ENCODE assay signal across 16 cellular contexts in the genomic region with DNA sequence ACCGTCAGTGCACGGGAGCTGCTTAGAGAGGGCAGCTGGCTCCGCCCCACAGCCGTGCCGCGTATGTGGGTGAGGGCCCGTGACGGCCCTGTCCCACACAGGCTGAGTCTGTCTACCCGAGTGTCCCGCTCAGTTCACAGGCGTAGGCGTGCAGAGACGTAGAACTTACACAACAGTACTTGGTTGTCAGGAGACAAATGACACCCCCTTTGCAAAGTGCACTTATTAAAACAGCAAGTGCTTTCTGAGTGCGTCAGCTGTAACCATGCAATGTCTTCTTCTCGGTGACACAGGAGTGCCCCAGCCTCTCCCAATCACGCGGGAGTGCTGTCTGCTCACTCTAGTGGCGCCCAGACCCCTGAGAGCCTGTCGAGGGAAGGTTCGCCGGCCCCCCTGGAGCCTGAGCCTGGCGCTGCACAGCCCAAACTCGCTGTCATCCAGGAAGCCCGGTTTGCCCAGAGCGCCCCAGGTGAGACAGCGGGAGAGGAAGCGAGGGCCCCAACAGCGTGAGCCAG.
DNase-seq lines count a peak whose midpoint lies in the region; ATAC-seq and TF ChIP-seq lines count a peak whose summit lies in the region.
"Had no signal": no experiment of that assay in that cellular context is flagged by ENCODE, and none has a peak within 500 bp of the region (broad histone marks: within the 10 kb centered on the region; RNA-seq: fewer than 3 reads in every experiment).

No MANE protein-coding gene starts in this region.

- peaks cover 57% of the 10 kb centered on the region for H3K36me3 ChIP-seq in endodermal cell (ENCODE audit: control insufficient read depth, insufficient read depth, low read length)
- H3K36me3 ChIP-seq: neural progenitor cell had no signal

- intact Hi-C loops in activated T-helper 1 cell treated with anti-CD3 and anti-CD28 coated beads, Interleukin-12 subunit alpha, Interleukin-12 subunit beta, Interleukin-2, Interleukin-4 antibody, amounts not matched to agents 30 ng/mL and 10 ng/mL and 1 ng/mL, durations not matched to agents 14 hours and 24 hours and 36 hours (cut with micrococcal nuclease), result no loop called here
- intact Hi-C loops in sciatic nerve (cut with DNase I), result no loop called here

- POLR2A ChIA-PET in WTC11 (lab: Charles Lee), result no interaction called here

- peaks cover 7% of the 10 kb centered on the region for H3K4me1 Mint-ChIP-seq in activated T-helper 1 cell treated with anti-CD3 and anti-CD28 coated beads, Interleukin-12 subunit alpha, Interleukin-12 subunit beta, Interleukin-2, Interleukin-4 antibody, amounts not matched to agents 30 ng/mL and 10 ng/mL and 1 ng/mL, durations not matched to agents 14 hours and 24 hours and 36 hours (ENCODE audit: low read depth)
- H3K4me1 Mint-ChIP-seq in WTC11 (no peaks in the 10 kb centered on the region), endodermal cell (no peaks in the 10 kb centered on the region)
- H3K4me1 Mint-ChIP-seq: neural progenitor cell had no signal

- no peak overlapping the region for H3K27ac ChIP-seq in endodermal cell (ENCODE audit: low read depth, low read length)
- H3K27ac ChIP-seq: body of pancreas, HL-60, neural progenitor cell had no signal

- H3K36me3 Mint-ChIP-seq in activated T-helper 1 cell treated with anti-CD3 and anti-CD28 coated beads, Interleukin-12 subunit alpha, Interleukin-12 subunit beta, Interleukin-2, Interleukin-4 antibody, amounts not matched to agents 30 ng/mL and 10 ng/mL and 1 ng/mL, durations not matched to agents 14 hours and 24 hours and 36 hours (ENCODE audit: low read depth), result peaks cover 33% of the 10 kb centered on the region
- H3K36me3 Mint-ChIP-seq in WTC11 (peaks cover 52% of the 10 kb centered on the region), endodermal cell (ENCODE audit: low read depth) (peaks cover 62% of the 10 kb centered on the region)

- CTCF ChIA-PET in WTC11 (lab: Charles Lee), result interaction anchor here (0.7 kb wide), 1 partner anchor 30 kb away, joined by 4 read pairs; no protein-coding TSS in a partner anchor

- DNase-seq in activated T-helper 1 cell treated with Interleukin-2 at 50 U/mL for 16 hours (ENCODE audit: low read depth) (peak; percentile 18), WTC11 (ENCODE audit: low spot score) (no peak), endodermal cell (peak; percentile 54), sciatic nerve (ENCODE audit: low spot score) (peak; percentile 76)
- no peak for DNase-seq in activated T-helper 1 cell treated with anti-CD3 and anti-CD28 coated beads, Interleukin-12 subunit alpha, Interleukin-12 subunit beta, Interleukin-2, Interleukin-4 antibody, amounts not matched to agents 30 ng/mL and 10 ng/mL and 1 ng/mL, durations not matched to agents 14 hours and 24 hours and 36 hours (ENCODE audit: low spot score)
- DNase-seq: ACHN; body of pancreas; DMS53; heart left ventricle; left ventricle myocardium inferior; stimulated activated CD4-positive, alpha-beta T cell treated with anti-CD3 and anti-CD28 coated beads, Interleukin-12 subunit alpha, Interleukin-12 subunit beta, amount 100 ng/mL, for 4 hours had no signal

- H3K27me3 ChIP-seq in endodermal cell (ENCODE audit: control insufficient read depth, insufficient read depth, low read length, poor library complexity, severe bottlenecking), result no peaks in the 10 kb centered on the region
- H3K27me3 ChIP-seq: body of pancreas, heart left ventricle, neural progenitor cell had no signal

- no peak overlapping the region for H3K4me3 Mint-ChIP-seq in activated T-helper 1 cell treated with anti-CD3 and anti-CD28 coated beads, Interleukin-12 subunit alpha, Interleukin-12 subunit beta, Interleukin-2, Interleukin-4 antibody, amounts not matched to agents 30 ng/mL and 10 ng/mL and 1 ng/mL, durations not matched to agents 14 hours and 24 hours and 36 hours
- H3K4me3 Mint-ChIP-seq in WTC11 (no peak overlapping the region), endodermal cell (no peak overlapping the region)
- H3K4me3 Mint-ChIP-seq: neural progenitor cell had no signal

- no peak overlapping the region for H3K27ac Mint-ChIP-seq in activated T-helper 1 cell treated with anti-CD3 and anti-CD28 coated beads, Interleukin-12 subunit alpha, Interleukin-12 subunit beta, Interleukin-2, Interleukin-4 antibody, amounts not matched to agents 30 ng/mL and 10 ng/mL and 1 ng/mL, durations not matched to agents 14 hours and 24 hours and 36 hours
- H3K27ac Mint-ChIP-seq in WTC11 (no peak overlapping the region), endodermal cell (no peak overlapping the region)
- H3K27ac Mint-ChIP-seq: neural progenitor cell had no signal

- no peak overlapping the region for H3K4me3 ChIP-seq in endodermal cell (ENCODE audit: low read length)
- H3K4me3 ChIP-seq: body of pancreas, heart left ventricle, left ventricle myocardium inferior, neural progenitor cell had no signal

- no peaks in the 10 kb centered on the region for H3K27me3 Mint-ChIP-seq in activated T-helper 1 cell treated with anti-CD3 and anti-CD28 coated beads, Interleukin-12 subunit alpha, Interleukin-12 subunit beta, Interleukin-2, Interleukin-4 antibody, amounts not matched to agents 30 ng/mL and 10 ng/mL and 1 ng/mL, durations not matched to agents 14 hours and 24 hours and 36 hours (ENCODE audit: insufficient read depth)
- no peaks in the 10 kb centered on the region for H3K27me3 Mint-ChIP-seq in WTC11 (ENCODE audit: low read depth)
- no peaks in the 10 kb centered on the region for H3K27me3 Mint-ChIP-seq in endodermal cell (ENCODE audit: insufficient read depth)

- H3K4me1 ChIP-seq in endodermal cell (ENCODE audit: control insufficient read depth, insufficient read depth, low read length), result no peaks in the 10 kb centered on the region
- H3K4me1 ChIP-seq: body of pancreas, neural progenitor cell had no signal

- no peaks in the 10 kb centered on the region for H3K9me3 Mint-ChIP-seq in activated T-helper 1 cell treated with anti-CD3 and anti-CD28 coated beads, Interleukin-12 subunit alpha, Interleukin-12 subunit beta, Interleukin-2, Interleukin-4 antibody, amounts not matched to agents 30 ng/mL and 10 ng/mL and 1 ng/mL, durations not matched to agents 14 hours and 24 hours and 36 hours
- H3K9me3 Mint-ChIP-seq in WTC11 (no peaks in the 10 kb centered on the region), endodermal cell (no peaks in the 10 kb centered on the region)
- H3K9me3 Mint-ChIP-seq: neural progenitor cell had no signal

- no peak overlapping the region for H3K9ac ChIP-seq in endodermal cell (ENCODE audit: extremely low read depth, low read length, poor library complexity, severe bottlenecking)
- H3K9ac ChIP-seq: neural progenitor cell had no signal

- peak; percentile 30 for ATAC-seq in WTC11
- ATAC-seq in sciatic nerve, result peak; percentile 78
- ATAC-seq in GM19351 (IDR thresholded peaks at IDR 0.05; ENCODE audit: unreplicated experiment), result no peak
- ATAC-seq in GM21528 (IDR thresholded peaks at IDR 0.05; ENCODE audit: low FRiP score, unreplicated experiment), result no peak
- no peak for ATAC-seq in GM18907 (IDR thresholded peaks at IDR 0.05; ENCODE audit: unreplicated experiment)
- ATAC-seq: body of pancreas had no signal

- WGBS in endodermal cell (ENCODE audit: insufficient coverage in 1 of 2, insufficient read length in 1 of 2), 2 experiments, result 94 to 98% methylated on average over 26 to 28 of the region's 28 CpGs

- TF ChIP-seq CTCF in WTC11 (IDR thresholded peaks at IDR 0.05), result no peak
- no peak for TF ChIP-seq CTCF in endodermal cell (conservative IDR thresholded peaks at IDR 0.05)

- no peaks in the 10 kb centered on the region for H3K9me3 ChIP-seq in endodermal cell (ENCODE audit: control insufficient read depth, low read length)
- H3K9me3 ChIP-seq: body of pancreas, heart left ventricle, left ventricle myocardium inferior had no signal

TF ChIP-seq in WTC11, 78 proteins besides CTCF, POLR2A, EP300 and RAD21 (continues in another document):
- TF ChIP-seq ZNF317 (CRISPR knock-in tag; IDR thresholded peaks at IDR 0.05; ENCODE audit: borderline replicate concordance, low read depth) (no peak), IRF2 (CRISPR knock-in tag; IDR thresholded peaks at IDR 0.05; ENCODE audit: borderline replicate concordance, low read depth) (no peak), NFYB (CRISPR knock-in tag; conservative IDR thresholded peaks at IDR 0.05; ENCODE audit: low read depth) (no peak), NR1H2 (CRISPR knock-in tag; IDR thresholded peaks at IDR 0.05) (no peak), SMAD3 (CRISPR knock-in tag; IDR thresholded peaks at IDR 0.05; ENCODE audit: borderline replicate concordance) (no peak)
- TF ChIP-seq, protein P1, sequence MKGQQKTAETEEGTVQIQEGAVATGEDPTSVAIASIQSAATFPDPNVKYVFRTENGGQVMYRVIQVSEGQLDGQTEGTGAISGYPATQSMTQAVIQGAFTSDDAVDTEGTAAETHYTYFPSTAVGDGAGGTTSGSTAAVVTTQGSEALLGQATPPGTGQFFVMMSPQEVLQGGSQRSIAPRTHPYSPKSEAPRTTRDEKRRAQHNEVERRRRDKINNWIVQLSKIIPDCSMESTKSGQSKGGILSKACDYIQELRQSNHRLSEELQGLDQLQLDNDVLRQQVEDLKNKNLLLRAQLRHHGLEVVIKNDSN (CRISPR knock-in tag; IDR thresholded peaks at IDR 0.05), result no peak
- TF ChIP-seq, protein P2, sequence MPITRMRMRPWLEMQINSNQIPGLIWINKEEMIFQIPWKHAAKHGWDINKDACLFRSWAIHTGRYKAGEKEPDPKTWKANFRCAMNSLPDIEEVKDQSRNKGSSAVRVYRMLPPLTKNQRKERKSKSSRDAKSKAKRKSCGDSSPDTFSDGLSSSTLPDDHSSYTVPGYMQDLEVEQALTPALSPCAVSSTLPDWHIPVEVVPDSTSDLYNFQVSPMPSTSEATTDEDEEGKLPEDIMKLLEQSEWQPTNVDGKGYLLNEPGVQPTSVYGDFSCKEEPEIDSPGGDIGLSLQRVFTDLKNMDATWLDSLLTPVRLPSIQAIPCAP (CRISPR knock-in tag; IDR thresholded peaks at IDR 0.05), result no peak

Comparison
In these comparisons a context has a peak if more than half of its experiments do, and no peak if none do; other contexts are left out.
1. DNase-seq: peak in activated T-helper 1 cell treated with Interleukin-2 at 50 U/mL for 16 hours (single experiment), endodermal cell (single experiment) and sciatic nerve (single experiment); none in activated T-helper 1 cell treated with anti-CD3 and anti-CD28 coated beads, Interleukin-12 subunit alpha, Interleukin-12 subunit beta, Interleukin-2, Interleukin-4 antibody, amounts not matched to agents 30 ng/mL and 10 ng/mL and 1 ng/mL, durations not matched to agents 14 hours and 24 hours and 36 hours (single experiment) and WTC11 (single experiment).
2. ATAC-seq: peak in WTC11 (single experiment) and sciatic nerve (single experiment); none in GM19351 (single experiment), GM21528 (single experiment) and GM18907 (single experiment).